15 cellular contexts compared by ENCODE assay signal in the genomic region with DNA sequence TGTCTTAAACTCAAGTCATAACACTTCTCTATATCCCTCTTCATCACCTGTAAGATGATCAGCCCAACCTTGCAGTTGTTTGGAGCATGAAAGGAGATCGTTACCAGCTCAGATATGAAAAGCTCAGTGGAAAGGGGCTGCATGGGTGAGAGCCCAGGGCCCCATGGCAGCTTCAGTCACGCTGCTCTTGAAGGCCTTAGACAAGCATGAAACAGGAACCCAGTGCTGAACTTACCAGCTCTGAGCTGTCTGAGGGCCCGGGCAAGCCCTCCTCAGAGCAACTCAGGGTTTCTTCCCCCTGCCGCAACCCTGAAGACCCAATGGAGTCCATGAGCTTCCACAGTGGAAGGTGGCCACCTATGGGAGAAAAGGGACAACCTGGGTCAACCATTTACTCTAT. TPM values are rescaled to one million over a fixed set of nuclear protein-coding genes. Genes with fewer than 3 reads are reported as not detected.
"Had no signal": no experiment of that assay in that cellular context is flagged by ENCODE, and none has a peak within 500 bp of the region (broad histone marks: within the 10 kb centered on the region; RNA-seq: fewer than 3 reads in every experiment).

No MANE protein-coding gene starts in this region.

- H3K4me3 ChIP-seq: cardiac muscle cell, esophagus squamous epithelium, uterus had no signal

- H3K4me1 ChIP-seq: esophagus squamous epithelium, uterus had no signal

- DNase-seq: activated CD4-positive, alpha-beta memory T cell treated with anti-CD3 and anti-CD28 coated beads for 36 hours; activated CD8-positive, alpha-beta memory T cell treated with anti-CD3 and anti-CD28 coated beads, Interleukin-2, amount 50 U/mL, for 4 hours; activated naive CD4-positive, alpha-beta T cell treated with anti-CD3 and anti-CD28 coated beads, Interleukin-2, amount 10 ng/mL, durations not matched to agents 7 days and 5 days; esophagus squamous epithelium; foreskin fibroblast; left cardiac atrium; mammary epithelial cell; naive thymus-derived CD4-positive, alpha-beta T cell; occipital lobe; stimulated activated CD4-positive, alpha-beta T cell treated with anti-CD3 and anti-CD28 coated beads, Interleukin-12 subunit alpha, Interleukin-12 subunit beta, amount 100 ng/mL, for 4 hours; stimulated activated naive CD8-positive, alpha-beta T cell treated with anti-CD3 and anti-CD28 coated beads, Interleukin-15, Interleukin-2, amounts not matched to agents 100 U/mL and 50 U/mL, for 24 hours; T1000; uterus had no signal

- H3K36me3 Mint-ChIP-seq: activated CD4-positive, alpha-beta memory T cell treated with anti-CD3 and anti-CD28 coated beads for 36 hours had no signal

- H3K27ac ChIP-seq: cardiac muscle cell, esophagus squamous epithelium, uterus, VCaP had no signal

- H3K27me3 Mint-ChIP-seq: activated CD4-positive, alpha-beta memory T cell treated with anti-CD3 and anti-CD28 coated beads for 36 hours had no signal

- H3K9me3 ChIP-seq: esophagus squamous epithelium, uterus had no signal

- H3K27ac Mint-ChIP-seq: activated CD4-positive, alpha-beta memory T cell treated with anti-CD3 and anti-CD28 coated beads for 36 hours; activated naive CD4-positive, alpha-beta T cell treated with anti-CD3 and anti-CD28 coated beads, Interleukin-2, amount 10 ng/mL, durations not matched to agents 7 days and 5 days; naive thymus-derived CD4-positive, alpha-beta T cell had no signal

- H3K27me3 ChIP-seq: cardiac muscle cell, uterus had no signal

- H3K4me3 Mint-ChIP-seq: activated CD4-positive, alpha-beta memory T cell treated with anti-CD3 and anti-CD28 coated beads for 36 hours; activated naive CD4-positive, alpha-beta T cell treated with anti-CD3 and anti-CD28 coated beads, Interleukin-2, amount 10 ng/mL, durations not matched to agents 7 days and 5 days; naive thymus-derived CD4-positive, alpha-beta T cell had no signal

- H3K36me3 ChIP-seq: cardiac muscle cell, esophagus squamous epithelium, uterus had no signal

- H3K9me3 Mint-ChIP-seq: activated CD4-positive, alpha-beta memory T cell treated with anti-CD3 and anti-CD28 coated beads for 36 hours; activated naive CD4-positive, alpha-beta T cell treated with anti-CD3 and anti-CD28 coated beads, Interleukin-2, amount 10 ng/mL, durations not matched to agents 7 days and 5 days; naive thymus-derived CD4-positive, alpha-beta T cell had no signal

RNA-seq across cellular contexts. Expression of a gene that starts 3.3 kb away (rescaled TPM):
- total RNA-seq: cardiac muscle cell, mammary epithelial cell had no signal
- polyA plus RNA-seq: cardiac muscle cell had no signal
